9 cellular contexts compared by ENCODE assay signal in the genomic region with DNA sequence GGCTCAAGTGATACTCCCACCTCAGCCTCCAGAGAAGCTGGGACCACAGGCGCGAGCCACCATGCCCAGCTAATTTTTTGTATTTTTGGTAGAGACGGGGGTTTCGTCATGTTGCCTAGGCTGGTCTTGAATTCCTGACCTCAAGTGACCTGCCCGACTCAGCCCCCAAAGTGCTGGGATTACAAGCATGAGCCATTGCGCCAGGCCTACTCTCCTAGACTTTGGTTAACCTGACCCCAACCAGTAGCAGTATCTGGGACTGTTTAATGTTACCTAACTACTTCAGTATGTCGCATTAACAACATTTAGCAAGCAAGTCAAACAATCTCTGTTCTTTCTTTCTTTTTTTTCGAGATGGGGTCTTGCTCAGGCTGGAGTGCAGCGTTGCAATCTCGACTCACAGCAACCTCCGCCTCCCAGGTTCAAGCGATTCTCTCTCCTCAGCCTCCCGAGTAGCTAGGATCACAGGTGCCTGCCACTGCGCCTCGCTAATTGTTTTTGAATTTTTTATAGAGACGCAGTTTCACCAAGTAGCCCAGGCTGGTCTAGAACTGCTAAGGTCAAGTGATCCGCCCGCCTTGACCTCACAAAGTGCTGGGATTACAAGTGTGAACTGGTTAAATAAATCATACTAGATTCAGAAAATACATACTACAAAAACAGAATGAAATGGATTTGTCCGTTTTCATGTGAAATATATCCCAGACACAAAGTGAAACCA. TPM values are rescaled to one million over a fixed set of nuclear protein-coding genes. Genes with fewer than 3 reads are reported as not detected.
A peak's percentile ranks its signal among the peaks of the same experiment; 100 is the strongest.
DNase-seq lines count a peak whose midpoint lies in the region; ATAC-seq and TF ChIP-seq lines count a peak whose summit lies in the region.
"Had no signal": no experiment of that assay in that cellular context is flagged by ENCODE, and none has a peak within 500 bp of the region (broad histone marks: within the 10 kb centered on the region; RNA-seq: fewer than 3 reads in every experiment).

No MANE protein-coding gene starts in this region.

- H3K4me3 ChIP-seq in SK-N-MC (peak overlapping the region; percentile 81), fibroblast of villous mesenchyme (ENCODE audit: low read depth, low read length) (peak overlapping the region; percentile 83), skin epidermis (peak overlapping the region in 6 of 7 experiments; percentile 78 to 89 (median 79))

- H3K36me3 ChIP-seq in SK-N-MC (ENCODE audit: insufficient read depth, low read length), result peaks cover 25% of the 10 kb centered on the region

- no peak overlapping the region for H3K27ac ChIP-seq in SK-N-MC
- H3K27ac ChIP-seq in skin epidermis, result peak overlapping the region in 3 of 21 experiments; percentile 94

- DNase-seq in NCI-H1417 (lab: John Stamatoyannopoulos, UW) (peak in 2 of 3 experiments; percentile 3 to 43), NCI-H1417 treated with DMSO at 0.1 percent for 48 hours (lab: John Stamatoyannopoulos, UW) (no peak), SK-N-MC (ENCODE audit: low read depth, low spot score) (no peak), fibroblast of villous mesenchyme (ENCODE audit: low read depth) (peak; percentile 25)
- DNase-seq in stimulated activated CD4-positive, alpha-beta T cell treated with anti-CD3 and anti-CD28 coated beads, Interleukin-15, amount 100 ng/mL, for 24 hours, result no peak
- no peak for DNase-seq in stimulated activated naive CD4-positive, alpha-beta T cell treated with Interleukin-2 at 50 U/mL for 16 hours (lab: John Stamatoyannopoulos, UW)
- DNase-seq: 8988T had no signal

- H3K9me3 ChIP-seq in SK-N-MC (ENCODE audit: low read depth, low read length), result no peaks in the 10 kb centered on the region

- TF ChIP-seq CTCF in fibroblast of villous mesenchyme (IDR thresholded peaks at IDR 0.05; ENCODE audit: insufficient read depth, low read depth, low read length), result no peak

- no peak for ATAC-seq in HG03460 (IDR thresholded peaks at IDR 0.05; ENCODE audit: unreplicated experiment)

- H3K9ac ChIP-seq in SK-N-MC (ENCODE audit: insufficient read length), result peak overlapping the region; percentile 76

RNA-seq across cellular contexts. Expression of a gene that starts 2.0 kb away (rescaled TPM):
- total RNA-seq in fibroblast of villous mesenchyme, result 54.4 and 72.5 TPM in 2 replicates

RNA-seq across cellular contexts. Expression of a gene that starts 53.7 kb away (rescaled TPM):
- total RNA-seq in fibroblast of villous mesenchyme, result 9.7 and 10.4 TPM in 2 replicates

RNA-seq across cellular contexts. Expression of a gene that starts 59.7 kb away (rescaled TPM):
- 19.3 and 25.9 TPM in 2 replicates for total RNA-seq in fibroblast of villous mesenchyme

Comparison
In these comparisons a context has a peak if more than half of its experiments do, and no peak if none do; other contexts are left out.
1. DNase-seq: peak in NCI-H1417 (2 of 3) and fibroblast of villous mesenchyme (single experiment); none in NCI-H1417 treated with DMSO at 0.1 percent for 48 hours (single experiment), SK-N-MC (single experiment), stimulated activated CD4-positive, alpha-beta T cell treated with anti-CD3 and anti-CD28 coated beads, Interleukin-15, amount 100 ng/mL, for 24 hours (single experiment) and stimulated activated naive CD4-positive, alpha-beta T cell treated with Interleukin-2 at 50 U/mL for 16 hours (single experiment).
2. Peak in every context shown above with its lines, with median percentiles within 50 percentile points of each other: H3K4me3 ChIP-seq.